ENCODE assay signal across 9 cellular contexts in genomic region chr2:84925336-84925723, GRCh38. TPM values are rescaled to one million over a fixed set of nuclear protein-coding genes. Genes with fewer than 3 reads are reported as not detected.
A peak's percentile ranks its signal among the peaks of the same experiment; 100 is the strongest.
DNase-seq lines count a peak whose midpoint lies in the region; ATAC-seq, FAIRE-seq and TF ChIP-seq lines count a peak whose summit lies in the region.
"Had no signal": no experiment of that assay in that cellular context is flagged by ENCODE, and none has a peak within 500 bp of the region (broad histone marks: within the 10 kb centered on the region; RNA-seq: fewer than 3 reads in every experiment).

No MANE protein-coding gene starts in this region.

- H3K27me3 ChIP-seq in GM12878 (replicated peaks in 1 of 2; ENCODE audit: control insufficient read depth in 2 of 2, insufficient read depth in 2 of 2, low read length in 1 of 2) (no peaks in the 10 kb centered on the region), parathyroid adenoma (ENCODE audit: control insufficient read depth, insufficient read depth, low read length) (no peaks in the 10 kb centered on the region)
- H3K27me3 ChIP-seq: ovary had no signal

- TF ChIP-seq CTCF in GM10266 (IDR thresholded peaks at IDR 0.05; ENCODE audit: control insufficient read depth, insufficient read depth, low read depth, missing control alignments) (peak; percentile 15), GM12878 (IDR thresholded peaks at IDR 0.05 in 2 of 3, conservative IDR thresholded peaks at IDR 0.05 in 1 of 3; ENCODE audit: control insufficient read depth in 2 of 3, extremely low read depth in 1 of 3, insufficient read depth in 1 of 3, low read depth in 3 of 3, low read length in 3 of 3) (no peak), parathyroid adenoma (IDR thresholded peaks at IDR 0.05) (no peak)

- no peak for TF ChIP-seq RAD21 in GM12878 (IDR thresholded peaks at IDR 0.05; ENCODE audit: insufficient read depth, low read depth, low read length)

- DNase-seq in GM10266 (ENCODE audit: extremely low spot score): no peak
- DNase-seq in GM12878 (ENCODE audit: low read depth, low spot score): no peak
- no peak for DNase-seq in putamen (ENCODE audit: low spot score)
- no peak for DNase-seq in D341Med (ENCODE audit: low spot score)
- DNase-seq in hypothalamus (lab: John Stamatoyannopoulos, UW): no peak

- in situ Hi-C loops in GM12878 (cut with MboI): loop anchor here (5.0 to 25.0 kb wide), 4 partner anchors 87 to 1512 kb away; partner anchors contain the start of gene KDM3A

- BruUV-seq in GM12878 (replicated peaks; lab: Mats Ljungman, UMichigan): no TSS peak

- FAIRE-seq in GM12878 (lab: Jason Lieb, UNC): no peak

- CTCF ChIA-PET in GM12878 (lab: Yijun Ruan, JAX): interaction anchor here (0.7 to 4.8 kb wide), 88 partner anchors 8 to 631 kb away, joined by 3 to 275 read pairs (median 6); partner anchors contain the start of genes KCMF1, SUCLG1 and TRABD2A

- RAD21 ChIA-PET in GM12878 (lab: Charles Lee; ENCODE audit: unreplicated experiment): interaction anchor here (0.6 to 4.5 kb wide), 54 partner anchors 8 to 903 kb away, joined by 3 to 141 read pairs (median 5); partner anchors contain the start of genes KCMF1, TMSB10 and TRABD2A

- H3K36me3 ChIP-seq in GM12878 (ENCODE audit: control insufficient read depth in 2 of 2, insufficient read depth in 2 of 2, low read length in 1 of 2) (no peaks in the 10 kb centered on the region), parathyroid adenoma (ENCODE audit: control insufficient read depth, insufficient read depth, low read length) (no peaks in the 10 kb centered on the region)
- H3K36me3 ChIP-seq: ovary had no signal

- peak overlapping the region; percentile 91 for H2AFZ ChIP-seq in GM12878 (ENCODE audit: control insufficient read depth, low read depth, low read length)
- H2AFZ ChIP-seq in parathyroid adenoma: peak overlapping the region; percentile 73

- no peaks in the 10 kb centered on the region for H3K9me3 ChIP-seq in GM12878 (replicated peaks; ENCODE audit: control insufficient read depth, insufficient read depth, low read length)
- no peaks in the 10 kb centered on the region for H3K9me3 ChIP-seq in parathyroid adenoma (ENCODE audit: control insufficient read depth, low read length)
- H3K9me3 ChIP-seq: ovary had no signal

- no peak for TF ChIP-seq EP300 in GM12878 (IDR thresholded peaks at IDR 0.05; ENCODE audit: borderline replicate concordance in 1 of 2, control insufficient read depth in 1 of 2, low read depth in 2 of 2, low read length in 2 of 2)

- no peaks in the 10 kb centered on the region for H4K20me1 ChIP-seq in GM12878 (ENCODE audit: control insufficient read depth, insufficient read depth)

- SMC1A ChIA-PET in GM12878 (lab: Charles Lee; ENCODE audit: uncharacterized antibody, unreplicated experiment): interaction anchor here (0.6 to 7.9 kb wide), 54 partner anchors 17 to 435 kb away, joined by 3 to 176 read pairs (median 5); partner anchors contain the start of genes KCMF1, TMSB10 and TRABD2A

- H3K79me2 ChIP-seq in GM12878 (ENCODE audit: control insufficient read depth, insufficient read depth, low read length) (peaks cover 21% of the 10 kb centered on the region), parathyroid adenoma (no peaks in the 10 kb centered on the region)

- H3K9ac ChIP-seq in GM12878 (ENCODE audit: control insufficient read depth, insufficient read depth, low read length) (no peak overlapping the region), parathyroid adenoma (no peak overlapping the region)

- intact Hi-C loops in GM12878 (cut with micrococcal nuclease; ENCODE audit: unreplicated experiment): loop anchor here (1.0 to 5.0 kb wide), 4 partner anchors 55 to 430 kb away; no protein-coding TSS in a partner anchor

- H3K4me3 ChIP-seq in GM12878: peak overlapping the region; percentile 14; the same call in 1 of the 2 replicates
- H3K4me3 ChIP-seq in parathyroid adenoma (ENCODE audit: low read depth, low read length): no peak overlapping the region

- H3K27ac ChIP-seq in GM12878 (ENCODE audit: control insufficient read depth, insufficient read depth) (peak overlapping the region; percentile 80), parathyroid adenoma (peak overlapping the region; percentile 35)

- 79% methylated on average over 2 of the region's 2 CpGs for WGBS in GM12878 (ENCODE audit: insufficient coverage, insufficient replicate concordance, low lambda C conversion rate, missing lambda C conversion rate)

- ATAC-seq in HG02885 (IDR thresholded peaks at IDR 0.05; ENCODE audit: poor library complexity, unreplicated experiment) (peak; percentile 2), GM12878 (peak; percentile 6), HG02840 (IDR thresholded peaks at IDR 0.05; ENCODE audit: low FRiP score, unreplicated experiment) (no peak)

- peak overlapping the region; percentile 93 for H3K4me2 ChIP-seq in GM12878 (ENCODE audit: control insufficient read depth, insufficient read depth)
- H3K4me2 ChIP-seq in parathyroid adenoma (ENCODE audit: low read length): no peak overlapping the region

- H3K4me1 ChIP-seq in GM12878 (ENCODE audit: control insufficient read depth, insufficient read depth, low read length) (peaks cover 24% of the 10 kb centered on the region), parathyroid adenoma (no peaks in the 10 kb centered on the region)

- TF ChIP-seq POLR2A in GM12878 (IDR thresholded peaks at IDR 0.05; ENCODE audit: low read depth, low read length): no peak

- POLR2A ChIA-PET in GM12878 (lab: Charles Lee): interaction anchor here (1.0 to 3.9 kb wide), 14 partner anchors 9 to 360 kb away, joined by 3 to 49 read pairs (median 4); partner anchors contain the start of genes KCMF1, TMSB10 and TRABD2A

TF ChIP-seq in GM12878, 131 proteins besides CTCF, POLR2A, EP300 and RAD21 (continues in another document):
- TF ChIP-seq CREB1 (IDR thresholded peaks at IDR 0.05; ENCODE audit: low read depth): no peak

RNA-seq across cellular contexts. Expression of gene TMSB10, which starts 19.9 kb away (rescaled TPM):
- 67.1 and 76.3 TPM in 2 replicates for total RNA-seq in GM12878 (2013; cell fraction: nucleolus; rRNA removed)
- total RNA-seq in GM12878 (2014; rRNA removed) (3,507 and 4,221 TPM in 2 replicates), GM12878 (2014; rRNA removed; fragmentation: Illumina TruSeq; extraction: Trizol) (4,753 and 4,822 TPM in 2 replicates), GM12878 (2021) (2,058 and 2,139 TPM in 2 replicates)
- 6,013 TPM for polyA plus RNA-seq in GM12878 (2011; ENCODE audit: low read depth)
- polyA plus RNA-seq in GM12878 (2011; rRNA removed) (1,406 and 1,750 TPM in 2 replicates), GM12878 (2014; fragmentation: Illumina TruSeq; extraction: Trizol) (3,467 and 4,619 TPM in 2 replicates), GM12878 (2014; fragmentation: Nextera tagmentation; extraction: Ambion mirVana) (1,000 to 10,000 TPM; 2,817 to 3,116 TPM), GM12878 (2014; rRNA removed) (3,894 and 4,860 TPM in 2 replicates), GM12878 (2016; fragmentation: Nextera tagmentation; extraction: Ambion mirVana) (1,000 to 10,000 TPM; 3,322 to 3,441 TPM)
- 3,271 and 3,283 TPM in 2 replicates for polyA plus RNA-seq in GM12878 (2011; cell fraction: cytosol; rRNA removed)
- 1,725 and 2,378 TPM in 2 replicates for polyA plus RNA-seq in GM12878 (2011; cell fraction: nucleus; rRNA removed)
- 2,269 and 3,344 TPM in 2 replicates for polyA plus RNA-seq in GM12878 (2012)
- 292 and 578 TPM in 2 replicates for polyA minus RNA-seq in GM12878 (2011; rRNA and poly(A)+ RNA removed)
- 348 and 356 TPM in 2 replicates for polyA minus RNA-seq in GM12878 (2011; cell fraction: cytosol; rRNA and poly(A)+ RNA removed)
- polyA minus RNA-seq in GM12878 (2011; cell fraction: nucleus; rRNA and poly(A)+ RNA removed): 66.1 and 66.3 TPM in 2 replicates

RNA-seq across cellular contexts. Expression of gene TRABD2A, which starts 44.4 kb away (rescaled TPM):
- total RNA-seq in GM12878 (2013; cell fraction: nucleolus; rRNA removed): 17.5 and 20.8 TPM in 2 replicates
- 7.6 and 9.8 TPM in 2 replicates for total RNA-seq in GM12878 (2014; rRNA removed)
- total RNA-seq in GM12878 (2014; rRNA removed; fragmentation: Illumina TruSeq; extraction: Trizol): 4.7 and 5.1 TPM in 2 replicates
- total RNA-seq in GM12878 (2021): 5.0 and 5.7 TPM in 2 replicates
- polyA plus RNA-seq in GM12878 (2011; ENCODE audit: low read depth): 0.21 TPM
- polyA plus RNA-seq in GM12878 (2011; rRNA removed): 1.9 and 2.0 TPM in 2 replicates
- 1.8 and 2.0 TPM in 2 replicates for polyA plus RNA-seq in GM12878 (2011; cell fraction: cytosol; rRNA removed)
- 3.2 and 3.3 TPM in 2 replicates for polyA plus RNA-seq in GM12878 (2011; cell fraction: nucleus; rRNA removed)
- 0.39 and 0.49 TPM in 2 replicates for polyA plus RNA-seq in GM12878 (2012)
- 5.2 and 5.3 TPM in 2 replicates for polyA plus RNA-seq in GM12878 (2014; fragmentation: Illumina TruSeq; extraction: Trizol)
- polyA plus RNA-seq in GM12878 (2014; fragmentation: Nextera tagmentation; extraction: Ambion mirVana): 1 to 10 TPM; 1.4 to 2.3 TPM
- 6.1 and 6.6 TPM in 2 replicates for polyA plus RNA-seq in GM12878 (2014; rRNA removed)
- polyA plus RNA-seq in GM12878 (2016; fragmentation: Nextera tagmentation; extraction: Ambion mirVana): 1 to 10 TPM; 3.0 to 3.1 TPM
- 3.1 TPM in 2 replicates for polyA minus RNA-seq in GM12878 (2011; rRNA and poly(A)+ RNA removed)
- polyA minus RNA-seq in GM12878 (2011; cell fraction: cytosol; rRNA and poly(A)+ RNA removed): 1.4 TPM in 1 of 2 replicates, not detected in the other
- 3.4 and 3.9 TPM in 2 replicates for polyA minus RNA-seq in GM12878 (2011; cell fraction: nucleus; rRNA and poly(A)+ RNA removed)

RNA-seq across cellular contexts. Expression of gene KCMF1, which starts 45.6 kb away (rescaled TPM):
- total RNA-seq in GM12878 (2013; cell fraction: nucleolus; rRNA removed): 33.2 and 42.8 TPM in 2 replicates
- total RNA-seq in GM12878 (2014; rRNA removed): 38.8 and 45.1 TPM in 2 replicates
- 48.2 and 51.8 TPM in 2 replicates for total RNA-seq in GM12878 (2014; rRNA removed; fragmentation: Illumina TruSeq; extraction: Trizol)
- 77.1 and 82.5 TPM in 2 replicates for total RNA-seq in GM12878 (2021)
- 20.8 TPM for polyA plus RNA-seq in GM12878 (2011; ENCODE audit: low read depth)
- 124 and 137 TPM in 2 replicates for polyA plus RNA-seq in GM12878 (2011; rRNA removed)
- polyA plus RNA-seq in GM12878 (2011; cell fraction: cytosol; rRNA removed): 57.2 and 79.4 TPM in 2 replicates
- polyA plus RNA-seq in GM12878 (2011; cell fraction: nucleus; rRNA removed): 49.0 and 62.0 TPM in 2 replicates
- 39.3 and 61.9 TPM in 2 replicates for polyA plus RNA-seq in GM12878 (2012)
- 48.2 and 72.3 TPM in 2 replicates for polyA plus RNA-seq in GM12878 (2014; fragmentation: Illumina TruSeq; extraction: Trizol)
- polyA plus RNA-seq in GM12878 (2014; fragmentation: Nextera tagmentation; extraction: Ambion mirVana): 1 to 10 TPM; 8.4 to 9.8 TPM
- polyA plus RNA-seq in GM12878 (2014; rRNA removed): 43.1 and 47.1 TPM in 2 replicates
- 10 to 100 TPM; 27.2 to 30.6 TPM for polyA plus RNA-seq in GM12878 (2016; fragmentation: Nextera tagmentation; extraction: Ambion mirVana)
- 67.5 and 162 TPM in 2 replicates for polyA minus RNA-seq in GM12878 (2011; rRNA and poly(A)+ RNA removed)
- 26.2 and 45.2 TPM in 2 replicates for polyA minus RNA-seq in GM12878 (2011; cell fraction: cytosol; rRNA and poly(A)+ RNA removed)
- 12.5 and 16.6 TPM in 2 replicates for polyA minus RNA-seq in GM12878 (2011; cell fraction: nucleus; rRNA and poly(A)+ RNA removed)
